30 cellular contexts compared by ENCODE assay signal in the genomic region with DNA sequence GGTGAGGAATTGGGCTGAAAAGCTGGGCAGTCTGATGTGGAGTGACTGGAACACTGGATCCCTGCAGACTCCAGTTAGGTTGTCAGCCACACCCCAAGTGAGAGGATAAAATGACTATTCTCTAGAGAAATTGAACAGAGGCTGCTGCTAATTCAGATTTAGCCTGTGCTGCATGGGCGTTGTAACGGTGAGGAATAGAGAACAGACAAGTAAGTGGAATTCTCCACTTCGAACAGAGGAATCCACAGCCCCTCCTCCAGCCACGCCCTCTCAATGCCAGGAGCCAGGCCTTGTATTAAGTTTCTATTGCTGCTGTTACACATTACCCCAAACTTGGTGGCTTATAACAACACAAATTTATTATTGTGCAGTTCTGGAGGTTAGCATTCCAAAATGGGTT.
"Had no signal": no experiment of that assay in that cellular context is flagged by ENCODE, and none has a peak within 500 bp of the region (broad histone marks: within the 10 kb centered on the region; RNA-seq: fewer than 3 reads in every experiment).

No MANE protein-coding gene starts in this region.

- H3K4me3 ChIP-seq: adrenal gland, body of pancreas, breast epithelium had no signal

- H3K36me3 ChIP-seq: adrenal gland, brain microvascular endothelial cell, breast epithelium had no signal

- H3K9me3 ChIP-seq: adrenal gland, body of pancreas, breast epithelium had no signal

- H3K27ac ChIP-seq: adrenal gland, body of pancreas, brain microvascular endothelial cell, breast epithelium, VCaP had no signal

- DNase-seq: activated B cell treated with CpG ODN at 0.5 μM for 24 hours; activated CD4-positive, alpha-beta memory T cell treated with anti-CD3 and anti-CD28 coated beads for 36 hours; activated CD4-positive, alpha-beta T cell treated with anti-CD3 and anti-CD28 coated beads for 4 hours; activated CD4-positive, alpha-beta T cell treated with anti-CD3 and anti-CD28 coated beads, Interleukin-2, amount 10 ng/mL, durations not matched to agents 24 days and 14 days; activated CD4-positive, alpha-beta T cell treated with anti-CD3 and anti-CD28 coated beads, Interleukin-2, amount 50 U/mL, for 1 hour; activated CD4-positive, alpha-beta T cell treated with anti-CD3 and anti-CD28 coated beads, Interleukin-2, amount 50 U/mL, for 4 hours; activated CD4-positive, CD25-positive, alpha-beta regulatory T cell treated with anti-CD3 and anti-CD28 coated beads, Interleukin-2, amount 50 U/mL, for 72 hours; activated CD8-positive, alpha-beta memory T cell treated with anti-CD3 and anti-CD28 coated beads, Interleukin-2, amount 50 U/mL, for 4 hours; activated CD8-positive, alpha-beta T cell treated with anti-CD3 and anti-CD28 coated beads for 36 hours; activated effector memory CD4-positive, alpha-beta T cell treated with anti-CD3 and anti-CD28 coated beads, Interleukin-2, amount 50 U/mL, for 16 hours; activated gamma-delta T cell treated with Interleukin-2 at 50 U/mL for 16 hours; activated naive CD4-positive, alpha-beta T cell; activated naive CD4-positive, alpha-beta T cell treated with anti-CD3 and anti-CD28 coated beads for 36 hours; activated naive CD4-positive, alpha-beta T cell treated with anti-CD3 and anti-CD28 coated beads, Interleukin-2, amount 50 U/mL, for 16 hours; activated naive CD8-positive, alpha-beta T cell treated with anti-CD3 and anti-CD28 coated beads for 36 hours; activated T-cell treated with anti-CD3 and anti-CD28 coated beads for 4 hours; activated T-cell treated with anti-CD3 and anti-CD28 coated beads, Interleukin-2, amount 50 U/mL, for 1 hour; activated T-cell treated with anti-CD3 and anti-CD28 coated beads, Interleukin-2, amount 50 U/mL, for 4 hours; activated T-cell treated with anti-CD3 and anti-CD28 coated beads, Interleukin-2, amount 50 U/mL, for 72 hours; adrenal gland; amniotic stem cell; aorta; body of pancreas; brain microvascular endothelial cell; cerebellar nuclear complex; T-helper 1 cell; T-helper 2 cell; T-helper 9 cell had no signal

- H3K4me1 ChIP-seq: adrenal gland, body of pancreas, breast epithelium had no signal

- H3K27me3 ChIP-seq: adrenal gland, body of pancreas, brain microvascular endothelial cell, breast epithelium had no signal
